Comparison of ENCODE assay signal across 8 cellular contexts in the genomic region with DNA sequence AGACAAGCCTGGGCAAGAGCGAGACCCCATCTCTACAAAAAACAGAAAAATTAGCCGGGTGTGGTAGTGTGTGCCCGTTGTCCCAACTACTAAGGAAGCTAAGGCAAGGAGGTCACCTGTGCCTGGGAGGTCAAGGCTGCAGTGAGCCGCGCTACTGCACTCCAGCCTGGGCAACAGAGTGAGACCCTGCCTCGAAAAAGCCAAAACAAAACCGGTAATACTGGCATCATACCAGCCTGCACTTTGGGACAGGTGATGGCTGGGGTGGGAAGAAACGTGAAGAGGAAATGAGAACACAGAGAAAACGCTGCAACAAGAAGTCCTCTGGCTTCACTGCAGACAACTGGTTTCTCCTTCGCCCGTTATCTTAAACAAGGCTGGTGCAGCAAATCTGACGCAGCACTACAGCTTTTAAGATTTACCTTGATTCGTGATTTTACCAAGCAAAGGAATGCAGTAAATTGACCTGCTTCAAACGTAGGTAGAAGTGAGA. TPM values are rescaled to one million over a fixed set of nuclear protein-coding genes. Genes with fewer than 3 reads are reported as not detected.
A peak's percentile ranks its signal among the peaks of the same experiment; 100 is the strongest.
DNase-seq lines count a peak whose midpoint lies in the region; ATAC-seq and TF ChIP-seq lines count a peak whose summit lies in the region.

No MANE protein-coding gene starts in this region.

- TF ChIP-seq RAD21 in HCT116 (IDR thresholded peaks at IDR 0.05; ENCODE audit: low read depth) = no peak

- H3K4me3 ChIP-seq in GM12864 (ENCODE audit: low read depth, low read length) (peak overlapping the region; percentile 77), HCT116 (replicated peaks in 1 of 2; ENCODE audit: low read depth in 1 of 2, low read length in 2 of 2) (peak overlapping the region; percentile 81 to 95), RWPE2 (ENCODE audit: severe bottlenecking) (peak overlapping the region; percentile 78), osteoblast (ENCODE audit: insufficient read depth, low read length) (peak overlapping the region; percentile 73)

- POLR2A ChIA-PET in HCT116 (lab: Charles Lee) = interaction anchor here (0.7 to 2.2 kb wide), 10 partner anchors 9 to 305 kb away, joined by 3 to 16 read pairs (median 4); partner anchors contain the start of genes MSL1 and NR1D1

- H2AFZ ChIP-seq in HCT116 (ENCODE audit: low read depth, low read length, poor library complexity, severe bottlenecking) (no peak overlapping the region), osteoblast (ENCODE audit: low read length) (peak overlapping the region; percentile 79)

- H3K4me2 ChIP-seq in HCT116 (ENCODE audit: low read length) (peak overlapping the region; percentile 92), osteoblast (ENCODE audit: insufficient read depth, low read length) (peak overlapping the region; percentile 86)

- TF ChIP-seq CTCF in GM12864 (IDR thresholded peaks at IDR 0.05; ENCODE audit: low read depth, low read length, missing control alignments) = no peak
- TF ChIP-seq CTCF in HCT116 (IDR thresholded peaks at IDR 0.05 in 2 of 3, conservative IDR thresholded peaks at IDR 0.05 in 1 of 3; ENCODE audit: borderline replicate concordance in 1 of 3, insufficient read depth in 1 of 3, low read depth in 2 of 3, low read length in 2 of 3) = no peak
- TF ChIP-seq CTCF in RWPE2 (IDR thresholded peaks at IDR 0.05; ENCODE audit: poor library complexity, severe bottlenecking) = no peak
- TF ChIP-seq CTCF in osteoblast (IDR thresholded peaks at IDR 0.05; ENCODE audit: extremely low read depth, low read depth, low read length) = no peak

- H4K20me1 ChIP-seq in HCT116 (ENCODE audit: insufficient read depth) (no peaks in the 10 kb centered on the region; the same call in 1 of the 2 replicates), osteoblast (ENCODE audit: insufficient read depth, low read length) (no peaks in the 10 kb centered on the region)

- no peaks in the 10 kb centered on the region for H3K9me2 ChIP-seq in HCT116 (ENCODE audit: insufficient read depth)

- 0 out of 2 replicates have a peak, but pooled peaks have one; percentile 0 for ATAC-seq in HCT116
- ATAC-seq in RWPE2 (ENCODE audit: low read depth) = peak; percentile 6
- peak; percentile 5 for ATAC-seq in esophagus mucosa

- H3K9me3 ChIP-seq in HCT116 (ENCODE audit: control insufficient read depth in 1 of 2, insufficient read depth in 1 of 2, low read depth in 1 of 2, low read length in 2 of 2) (no peaks in the 10 kb centered on the region), RWPE2 (ENCODE audit: severe bottlenecking) (no peaks in the 10 kb centered on the region), osteoblast (ENCODE audit: low read depth, low read length) (no peaks in the 10 kb centered on the region)

- DNase-seq in GM12864 (ENCODE audit: low read depth) (peak; percentile 21), HCT116 (ENCODE audit: low read depth, low spot score) (no peak), RWPE2 (ENCODE audit: low spot score) (no peak), osteoblast (ENCODE audit: insufficient read length, low spot score, missing footprints) (no peak), A172 (ENCODE audit: low spot score) (no peak), NCI-H2227 treated with DMSO at 0.1 percent for 48 hours (lab: John Stamatoyannopoulos, UW) (no peak), medulla oblongata (ENCODE audit: extremely low spot score) (no peak)

- H3K36me3 ChIP-seq in HCT116 (ENCODE audit: control insufficient read depth in 1 of 2, insufficient read depth in 2 of 2, low read length in 2 of 2) (peaks cover 13 to 17% of the 10 kb centered on the region in 2 experiments; a peak in 3 of 4 replicates), RWPE2 (ENCODE audit: low read depth) (peaks cover 55% of the 10 kb centered on the region), osteoblast (ENCODE audit: insufficient read depth, low read length) (peaks cover 40% of the 10 kb centered on the region)

- TSS peak; percentile 87 for BruUV-seq in HCT116 (replicated peaks; lab: Mats Ljungman, UMichigan)

- TF ChIP-seq POLR2A in HCT116 (IDR thresholded peaks at IDR 0.05; ENCODE audit: borderline replicate concordance, extremely low read depth, insufficient read depth, insufficient read length) = no peak

- intact Hi-C loops in HCT116 (cut with micrococcal nuclease) = loop anchor here (1.0 kb wide), 1 partner anchor 26 kb away; no protein-coding TSS in a partner anchor

- peak overlapping the region; percentile 93 for H3K9ac ChIP-seq in HCT116 (ENCODE audit: low read length)

- H3K79me2 ChIP-seq in HCT116 (ENCODE audit: insufficient read depth, low read length) (peaks cover 53% of the 10 kb centered on the region), osteoblast (ENCODE audit: insufficient read depth, low read length) (peaks cover 60% of the 10 kb centered on the region)

- H3K4me1 ChIP-seq in HCT116 (ENCODE audit: control insufficient read depth in 1 of 2, insufficient read depth in 2 of 2, low read length in 2 of 2) (peaks cover 6 to 21% of the 10 kb centered on the region in 2 experiments), RWPE2 (ENCODE audit: insufficient read depth, poor library complexity, severe bottlenecking) (peaks cover 12% of the 10 kb centered on the region), osteoblast (ENCODE audit: insufficient read depth, low read length) (peaks cover 20% of the 10 kb centered on the region)

- RAD21 ChIA-PET in HCT116 (lab: Charles Lee; ENCODE audit: low non-redundant PET in 1 of 2, low total read pairs in 2 of 2, uncharacterized antibody in 2 of 2, unreplicated experiment in 2 of 2) = no interaction called here

- CTCF ChIA-PET in HCT116 (lab: Charles Lee) = interaction anchor here (1.5 to 1.7 kb wide), 2 partner anchors 26 to 29 kb away, joined by 5 to 8 read pairs; no protein-coding TSS in a partner anchor

- H3K27me3 ChIP-seq in HCT116 (ENCODE audit: insufficient read depth, low read length) (no peaks in the 10 kb centered on the region), RWPE2 (ENCODE audit: insufficient read depth, poor library complexity, severe bottlenecking) (no peaks in the 10 kb centered on the region), osteoblast (ENCODE audit: insufficient read depth, low read length) (no peaks in the 10 kb centered on the region)

- H3K27ac ChIP-seq in HCT116 (ENCODE audit: low read depth, low read length) (peak overlapping the region; percentile 95), RWPE2 (ENCODE audit: poor library complexity, severe bottlenecking) (peak overlapping the region; percentile 70), osteoblast (ENCODE audit: low read depth, low read length) (peak overlapping the region; percentile 85)

TF ChIP-seq in HCT116, 20 proteins besides CTCF, POLR2A, EP300 and RAD21 (continues in another document):
- TF ChIP-seq EZH2 (IDR thresholded peaks at IDR 0.05) (no peak), ZNF274 (IDR thresholded peaks at IDR 0.05; ENCODE audit: low read depth, low read length) (no peak), ATF3 (IDR thresholded peaks at IDR 0.05) (no peak), SP1 (IDR thresholded peaks at IDR 0.05; ENCODE audit: low read depth) (no peak), ZBTB33 (IDR thresholded peaks at IDR 0.05; ENCODE audit: extremely low read depth, insufficient replicate concordance, low read length) (no peak), JUND (IDR thresholded peaks at IDR 0.05) (no peak)
- TF ChIP-seq, protein P1, sequence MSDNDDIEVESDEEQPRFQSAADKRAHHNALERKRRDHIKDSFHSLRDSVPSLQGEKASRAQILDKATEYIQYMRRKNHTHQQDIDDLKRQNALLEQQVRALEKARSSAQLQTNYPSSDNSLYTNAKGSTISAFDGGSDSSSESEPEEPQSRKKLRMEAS (IDR thresholded peaks at IDR 0.05) = no peak

RNA-seq across cellular contexts. Expression of gene CASC3, which starts 0.7 kb away (rescaled TPM):
- total RNA-seq in HCT116 (2021; ENCODE audit: unreplicated experiment) (73.1 TPM), esophagus mucosa (38.5 TPM), osteoblast (40.7 and 45.2 TPM in 2 replicates)
- polyA plus RNA-seq in HCT116 (2012) = 35.5 and 37.0 TPM in 2 replicates
- 44.5 and 50.1 TPM in 2 replicates for total RNA-seq in A172 (2014; rRNA removed; shearing (Covaris generic))

RNA-seq across cellular contexts. Expression of gene MSL1, which starts 17.8 kb away (rescaled TPM):
- total RNA-seq in HCT116 (2021; ENCODE audit: unreplicated experiment) = 67.2 TPM
- polyA plus RNA-seq in HCT116 (2012) = 26.8 and 36.5 TPM in 2 replicates
- 36.1 TPM for total RNA-seq in esophagus mucosa
- 53.3 and 60.1 TPM in 2 replicates for total RNA-seq in osteoblast
- 61.3 and 64.3 TPM in 2 replicates for total RNA-seq in A172 (2014; rRNA removed; shearing (Covaris generic))

RNA-seq across cellular contexts. Expression of gene RAPGEFL1, which starts 37.7 kb away (rescaled TPM):
- total RNA-seq in HCT116 (2021; ENCODE audit: unreplicated experiment) = 9.7 TPM
- polyA plus RNA-seq in HCT116 (2012) = 4.9 and 6.1 TPM in 2 replicates
- 112 TPM for total RNA-seq in esophagus mucosa
- 1.4 and 2.1 TPM in 2 replicates for total RNA-seq in osteoblast
- 0.86 and 4.4 TPM in 2 replicates for total RNA-seq in A172 (2014; rRNA removed; shearing (Covaris generic))

RNA-seq across cellular contexts. Expression of gene NR1D1, which starts 39.2 kb away (rescaled TPM):
- total RNA-seq in HCT116 (2021; ENCODE audit: unreplicated experiment) = 63.7 TPM
- 104 and 122 TPM in 2 replicates for polyA plus RNA-seq in HCT116 (2012)
- total RNA-seq in esophagus mucosa = 14.6 TPM
- 5.1 and 7.1 TPM in 2 replicates for total RNA-seq in osteoblast
- total RNA-seq in A172 (2014; rRNA removed; shearing (Covaris generic)) = 1.1 and 2.2 TPM in 2 replicates

Comparison
In these comparisons a context has a peak if more than half of its experiments do, and no peak if none do; other contexts are left out.
1. RNA of gene RAPGEFL1, which starts 37.7 kb away (total RNA-seq): 112 TPM in esophagus mucosa (single experiment); 9.7 TPM in HCT116 (single experiment), 0.86 to 4.4 TPM in A172 and 1.4 to 2.1 TPM in osteoblast; every median in the first group is over 10 times any median in the second.
2. Peak in every context shown above with its lines, with median percentiles within 50 percentile points of each other: H3K4me3 ChIP-seq, ATAC-seq and H3K27ac ChIP-seq.